In the genomic region with DNA sequence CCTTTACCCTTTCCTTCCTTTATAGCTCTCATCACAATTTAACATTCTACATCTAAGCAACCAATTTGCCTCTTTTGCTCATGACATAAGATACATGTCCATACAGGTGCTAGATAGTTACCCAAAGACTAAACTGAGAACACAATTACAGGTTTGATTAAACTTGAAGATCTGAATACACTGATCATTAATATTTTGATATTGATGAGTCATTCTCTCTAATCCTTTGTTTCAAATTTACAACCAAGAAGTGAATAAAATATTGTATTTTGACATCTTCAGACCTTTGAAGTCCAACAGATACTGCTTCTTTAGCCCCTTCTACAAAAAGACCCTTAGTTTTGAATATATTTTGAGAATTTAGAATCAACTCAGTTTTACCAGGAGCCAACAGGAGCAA, we compare ENCODE assay signal across 11 cellular contexts. TPM values are rescaled to one million over a fixed set of nuclear protein-coding genes. Genes with fewer than 3 reads are reported as not detected.
A peak's percentile ranks its signal among the peaks of the same experiment; 100 is the strongest.
DNase-seq lines count a peak whose midpoint lies in the region; ATAC-seq, FAIRE-seq and TF ChIP-seq lines count a peak whose summit lies in the region.
"Had no signal": no experiment of that assay in that cellular context is flagged by ENCODE, and none has a peak within 500 bp of the region (broad histone marks: within the 10 kb centered on the region; RNA-seq: fewer than 3 reads in every experiment).

No MANE protein-coding gene starts in this region.

- H3K4me3 Mint-ChIP-seq in T-helper 17 cell, result peak overlapping the region; percentile 43

- TF ChIP-seq CTCF in HepG2 (CRISPR knock-in tag; IDR thresholded peaks at IDR 0.05) (no peak), right lobe of liver (IDR thresholded peaks at IDR 0.05) (no peak), hepatocyte (IDR thresholded peaks at IDR 0.05; ENCODE audit: poor library complexity) (no peak), upper lobe of right lung (IDR thresholded peaks at IDR 0.05) (no peak), WERI-Rb-1 (IDR thresholded peaks at IDR 0.05; ENCODE audit: low read depth, low read length) (no peak)

- H3K27ac ChIP-seq in HepG2 (ENCODE audit: extremely low read length, insufficient read depth, low read length) (no peak overlapping the region), right lobe of liver (no peak overlapping the region), hepatocyte (no peak overlapping the region), upper lobe of right lung (no peak overlapping the region), WERI-Rb-1 (no peak overlapping the region)

- CTCF ChIA-PET in HepG2 (lab: Yijun Ruan, JAX; ENCODE audit: low intra/inter-chr PET ratio, low total read pairs), result no interaction called here

- H3K4me2 ChIP-seq in HepG2 (ENCODE audit: low read depth, low read length), result peak overlapping the region; percentile 87
- H3K4me2 ChIP-seq in hepatocyte, result peak overlapping the region; percentile 81

- intact Hi-C loops in HepG2 (cut with micrococcal nuclease; ENCODE audit: unreplicated experiment), result loop anchor here (5.0 to 10.0 kb wide), 2 partner anchors 75 to 383 kb away; no protein-coding TSS in a partner anchor
- intact Hi-C loops in right lobe of liver (cut with DNase I), result no loop called here
- intact Hi-C loops in upper lobe of right lung (cut with DNase I), result no loop called here

- H3K9me2 ChIP-seq in hepatocyte (replicated peaks; ENCODE audit: insufficient read depth), result no peaks in the 10 kb centered on the region

- TF ChIP-seq POLR2A in HepG2 (IDR thresholded peaks at IDR 0.05; ENCODE audit: insufficient read depth in 1 of 2, low read depth in 2 of 2, low read length in 2 of 2) (no peak), right lobe of liver (IDR thresholded peaks at IDR 0.05) (no peak), GM12892 (IDR thresholded peaks at IDR 0.05; ENCODE audit: low read depth, low read length) (no peak)

- H3K4me1 ChIP-seq in HepG2 (ENCODE audit: insufficient read depth, low read length) (peaks cover 78% of the 10 kb centered on the region), right lobe of liver (peaks cover 0 to 15% (median 0%) of the 10 kb centered on the region in 4 donors), hepatocyte (ENCODE audit: insufficient read depth) (peaks cover 8% of the 10 kb centered on the region), upper lobe of right lung (peaks cover 14% of the 10 kb centered on the region)

- H3K9me3 ChIP-seq in HepG2 (ENCODE audit: low read length) (no peaks in the 10 kb centered on the region), right lobe of liver (no peaks in the 10 kb centered on the region), T-helper 17 cell (ENCODE audit: control insufficient read depth, low read length, poor library complexity, severe bottlenecking) (no peaks in the 10 kb centered on the region), hepatocyte (ENCODE audit: low read depth) (no peaks in the 10 kb centered on the region), upper lobe of right lung (no peaks in the 10 kb centered on the region), WERI-Rb-1 (ENCODE audit: severe bottlenecking) (no peaks in the 10 kb centered on the region)

- H3K36me3 Mint-ChIP-seq in T-helper 17 cell (ENCODE audit: low read depth), result peaks cover 7% of the 10 kb centered on the region

- TF ChIP-seq EP300 in HepG2 (IDR thresholded peaks at IDR 0.05; ENCODE audit: low read depth in 2 of 2, low read length in 2 of 2), result no peak
- TF ChIP-seq EP300 in HepG2 (CRISPR knock-in tag; IDR thresholded peaks at IDR 0.05; ENCODE audit: borderline replicate concordance), result no peak

- no peak for ATAC-seq in HepG2
- no peak for ATAC-seq in right lobe of liver
- no peak for ATAC-seq in T-helper 17 cell
- no peak for ATAC-seq in upper lobe of right lung
- ATAC-seq: left ventricle myocardium superior had no signal

- FAIRE-seq in HepG2 (lab: Jason Lieb, UNC) (no peak), GM12892 (lab: Jason Lieb, UNC) (no peak)

- H3K4me1 Mint-ChIP-seq in T-helper 17 cell, result peaks cover 57% of the 10 kb centered on the region

- POLR2A ChIA-PET in HepG2 (lab: Yijun Ruan, JAX), result interaction anchor here (1.9 kb wide), 1 partner anchor 50 kb away, joined by 8 read pairs; the partner anchor contains the start of gene PHLDA1

- BruUV-seq in HepG2 (replicated peaks; lab: Mats Ljungman, UMichigan), result no TSS peak

- no peak overlapping the region for H3K9ac ChIP-seq in HepG2 (ENCODE audit: insufficient read depth, low read depth, low read length)

- peaks cover 55% of the 10 kb centered on the region for H4K20me1 ChIP-seq in HepG2 (ENCODE audit: insufficient read depth, low read length)
- H4K20me1 ChIP-seq in hepatocyte (ENCODE audit: insufficient read depth, poor library complexity, severe bottlenecking), result peaks cover 57% of the 10 kb centered on the region

- H3K27me3 Mint-ChIP-seq in T-helper 17 cell, result no peaks in the 10 kb centered on the region

- no peak for DNase-seq in HepG2 (ENCODE audit: low spot score)
- DNase-seq in right lobe of liver, result no peak
- no peak for DNase-seq in T-helper 17 cell
- DNase-seq in hepatocyte (ENCODE audit: low spot score), result no peak
- DNase-seq in upper lobe of right lung, result no peak
- no peak for DNase-seq in hepatic stellate cell (ENCODE audit: low spot score)
- no peak for DNase-seq in WERI-Rb-1
- no peak for DNase-seq in GM12892 (ENCODE audit: insufficient read length)
- DNase-seq: left ventricle myocardium superior, retina, SIG-M5 had no signal

- peaks cover 68% of the 10 kb centered on the region for H3K79me2 ChIP-seq in HepG2 (ENCODE audit: insufficient read depth, low read length)
- H3K79me2 ChIP-seq in hepatocyte, result peaks cover 68% of the 10 kb centered on the region

- H3K27ac Mint-ChIP-seq in T-helper 17 cell, result peak overlapping the region; percentile 99

- in situ Hi-C loops in HepG2 (cut with HindIII; ENCODE audit: extremely low pct_ligation_motif_present, low pct_unique_long_range_greater_than_20kb), result no loop called here

- H3K36me3 ChIP-seq in HepG2 (replicated peaks in 1 of 2; ENCODE audit: control insufficient read depth in 1 of 2, insufficient read depth in 2 of 2, low read length in 2 of 2) (no peaks in the 10 kb centered on the region), right lobe of liver (no peaks in the 10 kb centered on the region), hepatocyte (replicated peaks; ENCODE audit: insufficient read depth, low read depth) (no peaks in the 10 kb centered on the region), upper lobe of right lung (no peaks in the 10 kb centered on the region), WERI-Rb-1 (peaks cover 42% of the 10 kb centered on the region)

- no peaks in the 10 kb centered on the region for H3K27me3 ChIP-seq in HepG2 (ENCODE audit: control insufficient read depth in 1 of 2, insufficient read depth in 2 of 2, low read length in 2 of 2)
- no peaks in the 10 kb centered on the region for H3K27me3 ChIP-seq in right lobe of liver
- no peaks in the 10 kb centered on the region for H3K27me3 ChIP-seq in hepatocyte
- no peaks in the 10 kb centered on the region for H3K27me3 ChIP-seq in upper lobe of right lung
- no peaks in the 10 kb centered on the region for H3K27me3 ChIP-seq in WERI-Rb-1 (ENCODE audit: insufficient read depth, low read depth, severe bottlenecking)

- no peak for TF ChIP-seq RAD21 in HepG2 (CRISPR knock-in tag; IDR thresholded peaks at IDR 0.05)

- H3K4me3 ChIP-seq in HepG2 (replicated peaks in 1 of 3; ENCODE audit: insufficient read depth in 1 of 3, low read depth in 2 of 3, low read length in 3 of 3) (peak overlapping the region in 1 of 3 experiments; percentile 73; a peak in 2 of 6 replicates), right lobe of liver (no peak overlapping the region), hepatocyte (no peak overlapping the region), upper lobe of right lung (peak overlapping the region; percentile 87), WERI-Rb-1 (ENCODE audit: low read depth, low read length) (no peak overlapping the region)

- H2AFZ ChIP-seq in HepG2 (ENCODE audit: low read length) (no peak overlapping the region), hepatocyte (no peak overlapping the region)

RNA-seq across cellular contexts. Expression of gene NAP1L1, which starts 2.6 kb away (rescaled TPM):
- 309 and 454 TPM in 2 replicates for total RNA-seq in HepG2 (2016; rRNA removed; fragmentation: Illumina TruSeq; extraction: Trizol)
- total RNA-seq in HepG2 (2016; cell fraction: cytosol; rRNA removed; fragmentation: Illumina TruSeq; extraction: Trizol; ENCODE audit: low read depth), result 121 and 153 TPM in 2 replicates
- total RNA-seq in HepG2 (2016; cell fraction: insoluble cytoplasmic fraction; rRNA removed; fragmentation: Illumina TruSeq; extraction: Trizol), result 331 and 431 TPM in 2 replicates
- 376 and 465 TPM in 2 replicates for total RNA-seq in HepG2 (2016; cell fraction: membrane; rRNA removed; fragmentation: Illumina TruSeq; extraction: Trizol)
- 177 and 205 TPM in 2 replicates for total RNA-seq in HepG2 (2016; cell fraction: nucleus; rRNA removed; fragmentation: Illumina TruSeq; extraction: Trizol)
- 154 and 207 TPM in 2 replicates for polyA plus RNA-seq in HepG2 (2011; rRNA removed)
- 106 and 129 TPM in 2 replicates for polyA plus RNA-seq in HepG2 (2011; cell fraction: cytosol; rRNA removed)
- 58.1 and 82.0 TPM in 2 replicates for polyA plus RNA-seq in HepG2 (2011; cell fraction: nucleus; rRNA removed)
- 483 and 505 TPM in 2 replicates for polyA plus RNA-seq in HepG2 (2012)
- 301 and 332 TPM in 2 replicates for polyA plus RNA-seq in HepG2 (2016; cell fraction: cytosol; fragmentation: Illumina TruSeq; extraction: Trizol; ENCODE audit: low read depth)
- 675 and 683 TPM in 2 replicates for polyA plus RNA-seq in HepG2 (2016; cell fraction: insoluble cytoplasmic fraction; fragmentation: Illumina TruSeq; extraction: Trizol; ENCODE audit: low read depth)
- 622 and 757 TPM in 2 replicates for polyA plus RNA-seq in HepG2 (2016; cell fraction: membrane; fragmentation: Illumina TruSeq; extraction: Trizol; ENCODE audit: low read depth)
- polyA plus RNA-seq in HepG2 (2016; cell fraction: nucleus; fragmentation: Illumina TruSeq; extraction: Trizol; ENCODE audit: insufficient read depth, low read depth), result 341 and 359 TPM in 2 replicates
- polyA minus RNA-seq in HepG2 (2011; rRNA and poly(A)+ RNA removed; ENCODE audit: low replicate concordance), result 35.4 and 66.0 TPM in 2 replicates
- 145 and 146 TPM in 2 replicates for polyA minus RNA-seq in HepG2 (2011; cell fraction: cytosol; rRNA and poly(A)+ RNA removed)
- polyA minus RNA-seq in HepG2 (2011; cell fraction: nucleus; rRNA and poly(A)+ RNA removed), result 185 and 189 TPM in 2 replicates
- total RNA-seq in right lobe of liver, result 10 to 100 TPM; 61.9 to 99.1 (median 81.5) TPM
- 100 to 1,000 TPM; 672 to 731 TPM for total RNA-seq in T-helper 17 cell
- total RNA-seq in hepatocyte, result 352 and 402 TPM in 2 replicates
- 117 and 122 TPM in 2 replicates for polyA plus RNA-seq in hepatocyte
- 500 TPM for total RNA-seq in upper lobe of right lung
- polyA plus RNA-seq in GM12892 (2012; ENCODE audit: missing spikeins), result 1,144 TPM

RNA-seq across cellular contexts. Expression of gene PHLDA1, which starts 50.3 kb away (rescaled TPM):
- total RNA-seq in HepG2 (2016; rRNA removed; fragmentation: Illumina TruSeq; extraction: Trizol) (41.0 and 42.6 TPM in 2 replicates), right lobe of liver (10 to 100 TPM in 4 of 6 experiments, 1 to 10 TPM in 2; 1.7 to 22.4 (median 14.3) TPM), T-helper 17 cell (10 to 100 TPM; 22.2 to 23.6 TPM), hepatocyte (47.9 and 50.8 TPM in 2 replicates), upper lobe of right lung (16.2 TPM)
- 17.8 and 19.6 TPM in 2 replicates for total RNA-seq in HepG2 (2016; cell fraction: cytosol; rRNA removed; fragmentation: Illumina TruSeq; extraction: Trizol; ENCODE audit: low read depth)
- 40.7 and 41.0 TPM in 2 replicates for total RNA-seq in HepG2 (2016; cell fraction: insoluble cytoplasmic fraction; rRNA removed; fragmentation: Illumina TruSeq; extraction: Trizol)
- 46.7 and 48.5 TPM in 2 replicates for total RNA-seq in HepG2 (2016; cell fraction: membrane; rRNA removed; fragmentation: Illumina TruSeq; extraction: Trizol)
- 48.4 and 49.5 TPM in 2 replicates for total RNA-seq in HepG2 (2016; cell fraction: nucleus; rRNA removed; fragmentation: Illumina TruSeq; extraction: Trizol)
- polyA plus RNA-seq in HepG2 (2011; rRNA removed) (30.5 and 33.8 TPM in 2 replicates), hepatocyte (29.9 and 37.2 TPM in 2 replicates)
- polyA plus RNA-seq in HepG2 (2011; cell fraction: cytosol; rRNA removed), result 25.4 and 27.1 TPM in 2 replicates
- 24.3 and 25.8 TPM in 2 replicates for polyA plus RNA-seq in HepG2 (2011; cell fraction: nucleus; rRNA removed)
- 19.1 and 25.3 TPM in 2 replicates for polyA plus RNA-seq in HepG2 (2012)
- 10.9 and 15.0 TPM in 2 replicates for polyA plus RNA-seq in HepG2 (2016; cell fraction: cytosol; fragmentation: Illumina TruSeq; extraction: Trizol; ENCODE audit: low read depth)
- polyA plus RNA-seq in HepG2 (2016; cell fraction: insoluble cytoplasmic fraction; fragmentation: Illumina TruSeq; extraction: Trizol; ENCODE audit: low read depth), result 61.4 and 62.2 TPM in 2 replicates
- polyA plus RNA-seq in HepG2 (2016; cell fraction: membrane; fragmentation: Illumina TruSeq; extraction: Trizol; ENCODE audit: low read depth), result 29.1 and 33.4 TPM in 2 replicates
- 87.7 and 87.9 TPM in 2 replicates for polyA plus RNA-seq in HepG2 (2016; cell fraction: nucleus; fragmentation: Illumina TruSeq; extraction: Trizol; ENCODE audit: insufficient read depth, low read depth)
- 3.0 and 40.9 TPM in 2 replicates for polyA minus RNA-seq in HepG2 (2011; rRNA and poly(A)+ RNA removed; ENCODE audit: low replicate concordance)
- 43.4 and 48.0 TPM in 2 replicates for polyA minus RNA-seq in HepG2 (2011; cell fraction: cytosol; rRNA and poly(A)+ RNA removed)
- polyA minus RNA-seq in HepG2 (2011; cell fraction: nucleus; rRNA and poly(A)+ RNA removed), result 53.5 and 53.8 TPM in 2 replicates
- 0.51 TPM for polyA plus RNA-seq in GM12892 (2012; ENCODE audit: missing spikeins)
